Comparison of ENCODE assay signal across 18 cellular contexts in genomic region chr16:56981729-56982271, GRCh38. TPM values are rescaled to one million over a fixed set of nuclear protein-coding genes. Genes with fewer than 3 reads are reported as not detected.
DNase-seq lines count a peak whose midpoint lies in the region; ATAC-seq, FAIRE-seq and TF ChIP-seq lines count a peak whose summit lies in the region.
"Had no signal": no experiment of that assay in that cellular context is flagged by ENCODE, and none has a peak within 500 bp of the region (broad histone marks: within the 10 kb centered on the region; RNA-seq: fewer than 3 reads in every experiment).

No MANE protein-coding gene starts in this region.

- peak overlapping the region in 5 of 11 experiments; percentile 9 to 61 (median 31); a peak in 3 of 22 replicates for H3K9ac ChIP-seq in BLaER1 treated with 17β-estradiol and CSF1 and Interleukin-3, amounts not matched to agents 10 nM and 100 nM
- H3K9ac ChIP-seq in GM12878 (ENCODE audit: control insufficient read depth, insufficient read depth, low read length), result no peak overlapping the region
- H3K9ac ChIP-seq: parathyroid adenoma had no signal

- TF ChIP-seq CTCF in GM12878 (IDR thresholded peaks at IDR 0.05 in 2 of 3, conservative IDR thresholded peaks at IDR 0.05 in 1 of 3; ENCODE audit: control insufficient read depth in 2 of 3, extremely low read depth in 1 of 3, insufficient read depth in 1 of 3, low read depth in 3 of 3, low read length in 3 of 3), result no peak

- no peak for TF ChIP-seq EP300 in GM12878 (IDR thresholded peaks at IDR 0.05; ENCODE audit: borderline replicate concordance in 1 of 2, control insufficient read depth in 1 of 2, low read depth in 2 of 2, low read length in 2 of 2)

- intact Hi-C loops in GM12878 (cut with micrococcal nuclease; ENCODE audit: unreplicated experiment), result loop anchor here (1.0 kb wide), 2 partner anchors 9 to 10 kb away; no protein-coding TSS in a partner anchor

- TF ChIP-seq RAD21 in GM12878 (IDR thresholded peaks at IDR 0.05; ENCODE audit: insufficient read depth, low read depth, low read length), result no peak

- POLR2A ChIA-PET in GM12878 (lab: Charles Lee), result interaction anchor here (1.2 to 15.9 kb wide), 11 partner anchors 8 to 70 kb away, joined by 3 to 343 read pairs (median 12); partner anchors contain the start of gene NLRC5

- RAD21 ChIA-PET in GM12878 (lab: Charles Lee; ENCODE audit: unreplicated experiment), result interaction anchor here (1.1 to 22.4 kb wide), 8 partner anchors 8 to 114 kb away, joined by 4 to 473 read pairs (median 23); partner anchors contain the start of genes CETP and NLRC5

- H2AFZ ChIP-seq in GM12878 (ENCODE audit: control insufficient read depth, low read depth, low read length), result no peak overlapping the region
- H2AFZ ChIP-seq: parathyroid adenoma had no signal

- H3K4me2 ChIP-seq in BLaER1 treated with 17β-estradiol and CSF1 and Interleukin-3, amounts not matched to agents 10 nM and 100 nM, result peak overlapping the region; percentile 63 to 99 (median 90)
- H3K4me2 ChIP-seq in GM12878 (ENCODE audit: control insufficient read depth, insufficient read depth), result no peak overlapping the region; the same call in 1 of the 2 replicates
- H3K4me2 ChIP-seq: GM23338 had no signal

- FAIRE-seq in GM12878 (lab: Jason Lieb, UNC), result no peak
- FAIRE-seq: endometrium had no signal

- TSS peak; percentile 65 for BruUV-seq in GM12878 (replicated peaks; lab: Mats Ljungman, UMichigan)

- ATAC-seq in GM21786 (IDR thresholded peaks at IDR 0.05; ENCODE audit: unreplicated experiment), result peak; percentile 1
- no peak; the same call in 2 of the 3 replicates for ATAC-seq in GM12878
- no peak for ATAC-seq in GM21390 (IDR thresholded peaks at IDR 0.05; ENCODE audit: unreplicated experiment)
- ATAC-seq: activated CD4-positive, alpha-beta T cell treated with anti-CD3 and anti-CD28 coated beads for 36 hours; heart left ventricle; left ventricle myocardium superior had no signal

- peak overlapping the region in 6 of 11 experiments; percentile 20 to 67 (median 53); a peak in 6 of 22 replicates for H3K27ac ChIP-seq in BLaER1 treated with 17β-estradiol and CSF1 and Interleukin-3, amounts not matched to agents 10 nM and 100 nM
- H3K27ac ChIP-seq in GM12878 (ENCODE audit: control insufficient read depth, insufficient read depth), result peak overlapping the region; percentile 41
- H3K27ac ChIP-seq: brain microvascular endothelial cell, heart left ventricle, parathyroid adenoma, SK-N-MC had no signal

- peaks cover 7% of the 10 kb centered on the region for H3K79me2 ChIP-seq in GM12878 (ENCODE audit: control insufficient read depth, insufficient read depth, low read length)
- H3K79me2 ChIP-seq: parathyroid adenoma had no signal

- DNase-seq in GM12878 (ENCODE audit: low read depth, low spot score) (no peak), NCI-H526 treated with DMSO at 0.1 percent for 48 hours (lab: John Stamatoyannopoulos, UW) (no peak)
- DNase-seq in activated CD4-positive, CD25-positive, alpha-beta regulatory T cell treated with anti-CD3 and anti-CD28 coated beads, Interleukin-2, amount 50 U/mL, for 72 hours, result no peak
- DNase-seq: activated CD4-positive, alpha-beta T cell treated with anti-CD3 and anti-CD28 coated beads for 36 hours; brain microvascular endothelial cell; Caco-2; EL; left ventricle myocardium superior; MG63; NCI-H345 had no signal

- peak overlapping the region in 1 of 10 experiments; percentile 8; a peak in 1 of 20 replicates for H3K4me3 ChIP-seq in BLaER1 treated with 17β-estradiol and CSF1 and Interleukin-3, amounts not matched to agents 10 nM and 100 nM
- no peak overlapping the region for H3K4me3 ChIP-seq in GM12878
- H3K4me3 ChIP-seq: GM23338, heart left ventricle, MG63, SK-N-MC had no signal

- SMC1A ChIA-PET in GM12878 (lab: Charles Lee; ENCODE audit: uncharacterized antibody, unreplicated experiment), result interaction anchor here (1.3 to 31.6 kb wide), 7 partner anchors 12 to 64 kb away, joined by 3 to 604 read pairs (median 60); partner anchors contain the start of gene CETP

- CTCF ChIA-PET in GM12878 (lab: Yijun Ruan, JAX), result interaction anchor here (1.1 to 19.4 kb wide), 11 partner anchors 8 to 64 kb away, joined by 3 to 420 read pairs (median 11); partner anchors contain the start of genes CETP and NLRC5

- H4K20me1 ChIP-seq in BLaER1 treated with 17β-estradiol and CSF1 and Interleukin-3, amounts not matched to agents 10 nM and 100 nM, result no peaks in the 10 kb centered on the region
- no peaks in the 10 kb centered on the region for H4K20me1 ChIP-seq in GM12878 (ENCODE audit: control insufficient read depth, insufficient read depth)

- no peaks in the 10 kb centered on the region for H3K27me3 ChIP-seq in BLaER1 treated with 17β-estradiol and CSF1 and Interleukin-3, amounts not matched to agents 10 nM and 100 nM
- no peaks in the 10 kb centered on the region for H3K27me3 ChIP-seq in GM12878 (replicated peaks in 1 of 2; ENCODE audit: control insufficient read depth in 2 of 2, insufficient read depth in 2 of 2, low read length in 1 of 2)
- H3K27me3 ChIP-seq: brain microvascular endothelial cell, heart left ventricle, MG63 had no signal

- H3K9me3 ChIP-seq in BLaER1 treated with 17β-estradiol and CSF1 and Interleukin-3, amounts not matched to agents 10 nM and 100 nM (replicated peaks in 1 of 11), result peaks cover 0 to 11% (median 0%) of the 10 kb centered on the region in 11 experiments; a peak in 6 of 22 replicates
- no peaks in the 10 kb centered on the region for H3K9me3 ChIP-seq in GM12878 (replicated peaks; ENCODE audit: control insufficient read depth, insufficient read depth, low read length)
- H3K9me3 ChIP-seq: Caco-2, heart left ventricle had no signal

- WGBS in GM12878 (ENCODE audit: insufficient coverage, insufficient replicate concordance, low lambda C conversion rate, missing lambda C conversion rate), result 82% methylated on average over 12 of the region's 12 CpGs

- no peaks in the 10 kb centered on the region for H3K36me3 ChIP-seq in BLaER1 treated with 17β-estradiol and CSF1 and Interleukin-3, amounts not matched to agents 10 nM and 100 nM
- H3K36me3 ChIP-seq in GM12878 (ENCODE audit: control insufficient read depth in 2 of 2, insufficient read depth in 2 of 2, low read length in 1 of 2), result no peaks in the 10 kb centered on the region
- H3K36me3 ChIP-seq: brain microvascular endothelial cell, MG63 had no signal

- TF ChIP-seq POLR2A in GM12878 (IDR thresholded peaks at IDR 0.05; ENCODE audit: low read depth, low read length), result no peak

- H3K4me1 ChIP-seq in BLaER1 treated with 17β-estradiol and CSF1 and Interleukin-3, amounts not matched to agents 10 nM and 100 nM, result peaks cover 79 to 97% (median 92%) of the 10 kb centered on the region in 10 experiments
- peaks cover 49% of the 10 kb centered on the region for H3K4me1 ChIP-seq in GM12878 (ENCODE audit: control insufficient read depth, insufficient read depth, low read length)
- H3K4me1 ChIP-seq: parathyroid adenoma had no signal

- in situ Hi-C loops in GM12878 (cut with MboI), result no loop called here

RNA-seq across cellular contexts. Expression of gene NLRC5, which starts 7.6 kb away (rescaled TPM):
- total RNA-seq in GM12878 (2013; cell fraction: nucleolus; rRNA removed), result 626 and 671 TPM in 2 replicates
- 60.3 and 65.3 TPM in 2 replicates for total RNA-seq in GM12878 (2014; rRNA removed)
- 49.2 and 54.3 TPM in 2 replicates for total RNA-seq in GM12878 (2014; rRNA removed; fragmentation: Illumina TruSeq; extraction: Trizol)
- 86.2 and 105 TPM in 2 replicates for total RNA-seq in GM12878 (2021)
- 26.2 TPM for polyA plus RNA-seq in GM12878 (2011; ENCODE audit: low read depth)
- polyA plus RNA-seq in GM12878 (2011; rRNA removed), result 62.1 and 88.8 TPM in 2 replicates
- 73.8 and 102 TPM in 2 replicates for polyA plus RNA-seq in GM12878 (2011; cell fraction: cytosol; rRNA removed)
- 528 TPM in 2 replicates for polyA plus RNA-seq in GM12878 (2011; cell fraction: nucleus; rRNA removed)
- 39.6 and 49.1 TPM in 2 replicates for polyA plus RNA-seq in GM12878 (2012)
- 51.5 and 73.0 TPM in 2 replicates for polyA plus RNA-seq in GM12878 (2014; fragmentation: Illumina TruSeq; extraction: Trizol)
- 10 to 100 TPM; 13.1 to 14.2 TPM for polyA plus RNA-seq in GM12878 (2014; fragmentation: Nextera tagmentation; extraction: Ambion mirVana)
- 83.8 and 84.2 TPM in 2 replicates for polyA plus RNA-seq in GM12878 (2014; rRNA removed)
- 10 to 100 TPM; 43.7 to 49.1 TPM for polyA plus RNA-seq in GM12878 (2016; fragmentation: Nextera tagmentation; extraction: Ambion mirVana)
- polyA minus RNA-seq in GM12878 (2011; rRNA and poly(A)+ RNA removed), result 197 and 272 TPM in 2 replicates
- polyA minus RNA-seq in GM12878 (2011; cell fraction: cytosol; rRNA and poly(A)+ RNA removed), result 42.9 and 54.2 TPM in 2 replicates
- 281 and 428 TPM in 2 replicates for polyA minus RNA-seq in GM12878 (2011; cell fraction: nucleus; rRNA and poly(A)+ RNA removed)

RNA-seq across cellular contexts. Expression of gene CETP, which starts 20.1 kb away (rescaled TPM):
- 2.0 and 2.9 TPM in 2 replicates for total RNA-seq in GM12878 (2013; cell fraction: nucleolus; rRNA removed)
- 1.9 and 2.3 TPM in 2 replicates for total RNA-seq in GM12878 (2014; rRNA removed)
- total RNA-seq in GM12878 (2014; rRNA removed; fragmentation: Illumina TruSeq; extraction: Trizol), result 1.2 and 1.3 TPM in 2 replicates
- 0.77 and 1.4 TPM in 2 replicates for total RNA-seq in GM12878 (2021)
- polyA plus RNA-seq in GM12878 (2011; ENCODE audit: low read depth), result 0.92 TPM
- polyA plus RNA-seq in GM12878 (2011; rRNA removed), result 4.5 and 6.4 TPM in 2 replicates
- 4.8 and 5.3 TPM in 2 replicates for polyA plus RNA-seq in GM12878 (2011; cell fraction: cytosol; rRNA removed)
- polyA plus RNA-seq in GM12878 (2011; cell fraction: nucleus; rRNA removed), result 2.6 and 3.7 TPM in 2 replicates
- 1.2 and 2.1 TPM in 2 replicates for polyA plus RNA-seq in GM12878 (2012)
- 0.90 and 1.2 TPM in 2 replicates for polyA plus RNA-seq in GM12878 (2014; fragmentation: Illumina TruSeq; extraction: Trizol)
- polyA plus RNA-seq in GM12878 (2014; fragmentation: Nextera tagmentation; extraction: Ambion mirVana), result 1 to 10 TPM; 2.4 to 2.9 TPM
- 1.4 and 1.5 TPM in 2 replicates for polyA plus RNA-seq in GM12878 (2014; rRNA removed)
- polyA plus RNA-seq in GM12878 (2016; fragmentation: Nextera tagmentation; extraction: Ambion mirVana), result 1 to 10 TPM; 2.3 to 2.9 TPM
- 3.1 and 3.4 TPM in 2 replicates for polyA minus RNA-seq in GM12878 (2011; rRNA and poly(A)+ RNA removed)
- 0.94 and 1.3 TPM in 2 replicates for polyA minus RNA-seq in GM12878 (2011; cell fraction: cytosol; rRNA and poly(A)+ RNA removed)
- polyA minus RNA-seq in GM12878 (2011; cell fraction: nucleus; rRNA and poly(A)+ RNA removed), result 0.85 and 0.96 TPM in 2 replicates
- total RNA-seq: Caco-2, GM23338 had no signal
- polyA plus RNA-seq: GM23338 had no signal

RNA-seq across cellular contexts. Expression of gene HERPUD1, which starts 49.9 kb away (rescaled TPM):
- 346 and 347 TPM in 2 replicates for total RNA-seq in GM12878 (2013; cell fraction: nucleolus; rRNA removed)
- total RNA-seq in GM12878 (2014; rRNA removed) (69.9 and 80.4 TPM in 2 replicates), GM12878 (2014; rRNA removed; fragmentation: Illumina TruSeq; extraction: Trizol) (102 and 107 TPM in 2 replicates), GM12878 (2021) (129 and 143 TPM in 2 replicates)
- polyA plus RNA-seq in GM12878 (2011; ENCODE audit: low read depth), result 132 TPM
- polyA plus RNA-seq in GM12878 (2011; rRNA removed) (119 and 178 TPM in 2 replicates), GM12878 (2014; fragmentation: Illumina TruSeq; extraction: Trizol) (138 and 149 TPM in 2 replicates), GM12878 (2014; fragmentation: Nextera tagmentation; extraction: Ambion mirVana) (10 to 100 TPM; 32.6 to 68.1 TPM), GM12878 (2014; rRNA removed) (99.0 and 129 TPM in 2 replicates), GM12878 (2016; fragmentation: Nextera tagmentation; extraction: Ambion mirVana) (100 to 1,000 TPM; 204 to 212 TPM)
- polyA plus RNA-seq in GM12878 (2011; cell fraction: cytosol; rRNA removed), result 111 and 123 TPM in 2 replicates
- 83.2 and 124 TPM in 2 replicates for polyA plus RNA-seq in GM12878 (2011; cell fraction: nucleus; rRNA removed)
- polyA plus RNA-seq in GM12878 (2012), result 141 and 168 TPM in 2 replicates
- polyA minus RNA-seq in GM12878 (2011; rRNA and poly(A)+ RNA removed), result 110 and 134 TPM in 2 replicates
- polyA minus RNA-seq in GM12878 (2011; cell fraction: cytosol; rRNA and poly(A)+ RNA removed), result 46.4 and 58.4 TPM in 2 replicates
- 93.1 and 103 TPM in 2 replicates for polyA minus RNA-seq in GM12878 (2011; cell fraction: nucleus; rRNA and poly(A)+ RNA removed)
